8 cellular contexts compared by ENCODE assay signal in the genomic region with DNA sequence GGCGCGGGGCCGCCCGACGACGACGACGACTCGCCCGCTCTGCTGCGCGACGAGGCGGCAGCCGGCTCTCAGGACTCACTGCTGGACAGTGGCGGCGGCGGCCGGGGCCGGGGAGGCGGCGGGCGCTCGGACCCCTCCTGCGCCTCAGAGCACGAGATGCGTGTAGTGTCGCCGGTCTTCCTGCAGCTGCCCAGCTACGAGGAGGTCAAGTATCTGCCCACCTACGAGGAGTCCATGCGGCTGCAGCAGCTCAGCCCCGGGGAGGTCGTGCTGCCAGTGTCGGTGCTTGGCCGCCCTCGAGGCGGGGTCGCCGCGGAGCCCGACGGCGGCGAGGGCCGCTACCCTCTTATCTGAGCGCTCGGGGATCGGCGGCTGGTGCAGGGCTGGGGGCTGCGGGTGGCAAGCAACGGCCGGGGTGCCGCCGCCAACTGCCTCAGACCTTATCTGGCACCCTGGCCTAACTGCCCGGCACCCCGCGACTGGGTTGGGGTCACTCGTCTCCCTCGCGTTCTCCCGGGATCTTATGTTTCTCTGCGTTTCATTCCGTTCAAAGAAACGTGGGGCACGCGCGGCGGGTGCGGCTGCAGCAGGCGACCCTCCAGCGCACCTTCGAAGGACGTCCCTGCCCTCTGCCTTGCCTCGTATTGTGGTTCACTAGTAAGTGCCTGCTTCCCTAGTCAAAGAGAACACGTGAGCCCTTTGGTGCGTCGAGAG. TPM values are rescaled to one million over a fixed set of nuclear protein-coding genes. Genes with fewer than 3 reads are reported as not detected.
DNase-seq lines count a peak whose midpoint lies in the region; ATAC-seq, FAIRE-seq and TF ChIP-seq lines count a peak whose summit lies in the region.

No MANE protein-coding gene starts in this region.

- POLR2A ChIA-PET in OCI-LY7 (lab: Charles Lee): no interaction called here

- peak; percentile 21 for DNase-seq in GM12891 (ENCODE audit: insufficient read length, low spot score)
- no peak for DNase-seq in OCI-LY7 (ENCODE audit: low spot score)
- DNase-seq in dermis blood vessel endothelial cell: peak; percentile 16
- DNase-seq in mucosa of descending colon: peak in 1 of 3 donors; percentile 28
- DNase-seq in H4 (ENCODE audit: low spot score): no peak
- no peak for DNase-seq in AML-193 (lab: John Stamatoyannopoulos, UW)

- no peaks in the 10 kb centered on the region for H3K79me2 ChIP-seq in ACC112 (ENCODE audit: control insufficient read depth, insufficient read depth, low read length, unreplicated experiment)
- no peaks in the 10 kb centered on the region for H3K79me2 ChIP-seq in OCI-LY7 (ENCODE audit: insufficient read depth, low read depth, low read length)

- TF ChIP-seq POLR2A in GM12891 (IDR thresholded peaks at IDR 0.05; ENCODE audit: low read depth, low read length): no peak

- no TSS peak for BruUV-seq in OCI-LY7 (replicated peaks; lab: Mats Ljungman, UMichigan)

- H3K27ac ChIP-seq in ACC112 (ENCODE audit: low read depth, low read length) (no peak overlapping the region), OCI-LY7 (ENCODE audit: low read depth, low read length, poor library complexity, severe bottlenecking) (no peak overlapping the region)

- H3K4me1 ChIP-seq in ACC112 (ENCODE audit: control insufficient read depth, insufficient read depth, low read length, unreplicated experiment) (no peaks in the 10 kb centered on the region), OCI-LY7 (ENCODE audit: insufficient read depth, low read length, poor library complexity, severe bottlenecking) (no peaks in the 10 kb centered on the region), mucosa of descending colon (ENCODE audit: low read depth) (peaks cover 14% of the 10 kb centered on the region)

- peak overlapping the region; percentile 81; the same call in 1 of the 2 replicates for H3K4me2 ChIP-seq in OCI-LY7 (ENCODE audit: low read length)

- H3K27me3 ChIP-seq in ACC112 (ENCODE audit: insufficient read depth, low read length): peaks cover 29% of the 10 kb centered on the region

- H3K36me3 ChIP-seq in ACC112 (ENCODE audit: insufficient read depth, low read length) (no peaks in the 10 kb centered on the region), OCI-LY7 (ENCODE audit: insufficient read depth, low read length) (no peaks in the 10 kb centered on the region), mucosa of descending colon (ENCODE audit: low read depth) (no peaks in the 10 kb centered on the region)

- H4K20me1 ChIP-seq in OCI-LY7 (ENCODE audit: insufficient read depth, low read length): no peaks in the 10 kb centered on the region

- CTCF ChIA-PET in OCI-LY7 (lab: Charles Lee; ENCODE audit: unreplicated experiment): no interaction called here

- ATAC-seq in HG02885 (IDR thresholded peaks at IDR 0.05; ENCODE audit: poor library complexity, unreplicated experiment) (peak; percentile 37), mucosa of descending colon (peak; percentile 54)

- H3K9me2 ChIP-seq in OCI-LY7 (ENCODE audit: insufficient read depth, low read length): no peaks in the 10 kb centered on the region

- intact Hi-C loops in OCI-LY7 (cut with micrococcal nuclease; ENCODE audit: unreplicated experiment): no loop called here
- intact Hi-C loops in mucosa of descending colon (cut with DNase I, micrococcal nuclease): no loop called here

- H2AFZ ChIP-seq in ACC112 (ENCODE audit: low read length, unreplicated experiment): peak overlapping the region; percentile 95
- no peak overlapping the region for H2AFZ ChIP-seq in OCI-LY7 (ENCODE audit: low read length)

- H3K4me3 ChIP-seq in ACC112 (ENCODE audit: low read depth, low read length): peak overlapping the region; percentile 86
- peak overlapping the region; percentile 54 for H3K4me3 ChIP-seq in OCI-LY7 (ENCODE audit: low read depth, low read length, poor library complexity, severe bottlenecking)
- no peak overlapping the region for H3K4me3 ChIP-seq in mucosa of descending colon

- no peak for TF ChIP-seq CTCF in OCI-LY7 (conservative IDR thresholded peaks at IDR 0.05; ENCODE audit: low read length)
- no peak for TF ChIP-seq CTCF in mucosa of descending colon (IDR thresholded peaks at IDR 0.05)

- H3K9me3 ChIP-seq in OCI-LY7 (ENCODE audit: low read length) (no peaks in the 10 kb centered on the region), mucosa of descending colon (no peaks in the 10 kb centered on the region)

- peak; percentile 60 for FAIRE-seq in GM12891 (lab: Jason Lieb, UNC)

TF ChIP-seq in GM12891, 5 proteins besides CTCF, POLR2A, EP300 and RAD21:
- TF ChIP-seq SPI1 (IDR thresholded peaks at IDR 0.05; ENCODE audit: low read depth, low read length): no peak

RNA-seq across cellular contexts. Expression of gene C3orf80, which starts 1.0 kb away (rescaled TPM):
- 0.10 TPM for polyA plus RNA-seq in GM12891 (2012; ENCODE audit: low read depth, missing spikeins)
- not detected in 2 replicates for total RNA-seq in OCI-LY7 (2014; rRNA removed; shearing (Covaris generic))
- total RNA-seq in OCI-LY7 (2022) (not detected in 2 replicates), dermis blood vessel endothelial cell (not detected in 2 replicates), mucosa of descending colon (10 to 100 TPM in 1 of 3 donors, 1 to 10 TPM in 1, under 1 TPM in 1; 0.38 to 20.0 (median 1.5) TPM)
- 0.15 TPM in 1 of 2 replicates, not detected in the other for total RNA-seq in H4 (2014; rRNA removed; shearing (Covaris generic))

Comparison
In these comparisons a context has a peak if more than half of its experiments do, and no peak if none do; other contexts are left out.
1. DNase-seq: peak in GM12891 (single experiment) and dermis blood vessel endothelial cell (single experiment); none in OCI-LY7 (single experiment), H4 (single experiment) and AML-193 (0 of 2).